ENCODE assay signal across 12 cellular contexts in the genomic region with DNA sequence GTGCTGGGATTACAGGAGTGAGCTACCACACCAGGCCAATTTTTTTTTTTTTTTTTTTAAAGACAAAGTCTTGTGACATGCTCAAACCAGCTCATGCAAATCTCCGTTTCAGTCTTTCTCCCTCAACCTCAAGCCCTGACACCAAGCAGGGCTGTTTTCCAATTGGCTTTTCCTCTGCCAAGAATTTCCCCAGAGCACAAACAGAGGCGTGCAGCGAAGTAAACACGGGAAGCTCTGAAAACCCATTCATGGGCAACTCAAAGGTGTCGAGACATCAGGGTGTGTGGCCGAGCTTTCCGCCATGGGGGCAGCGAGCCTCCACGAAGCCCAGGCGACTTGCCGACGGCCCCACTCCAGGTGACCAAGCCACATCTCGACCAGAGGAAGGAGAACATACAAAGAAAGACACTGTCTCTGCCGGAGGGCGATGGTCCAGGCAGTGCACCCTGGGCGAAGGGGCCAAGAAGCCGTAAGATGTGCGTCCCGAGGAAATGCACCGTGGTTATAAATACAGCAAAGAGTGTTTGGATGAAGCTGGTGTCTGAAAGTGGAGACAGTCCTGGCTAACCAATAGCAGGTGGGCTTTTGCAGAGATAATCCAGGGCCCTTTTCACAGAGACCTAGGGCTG.
DNase-seq lines count a peak whose midpoint lies in the region; ATAC-seq and TF ChIP-seq lines count a peak whose summit lies in the region.
"Had no signal": no experiment of that assay in that cellular context is flagged by ENCODE, and none has a peak within 500 bp of the region (broad histone marks: within the 10 kb centered on the region; RNA-seq: fewer than 3 reads in every experiment).

No MANE protein-coding gene starts in this region.

- H3K4me3 Mint-ChIP-seq in stimulated activated naive CD8-positive, alpha-beta T cell treated with anti-CD3 and anti-CD28 coated beads, Interleukin-15, amount 100 ng/mL, for 72 hours, result no peak overlapping the region
- H3K4me3 Mint-ChIP-seq: activated naive CD4-positive, alpha-beta T cell treated with anti-CD3 and anti-CD28 coated beads, Interleukin-2, amount 50 U/mL, for 24 hours; CD14-positive monocyte had no signal

- H3K9me3 ChIP-seq in ascending aorta, result no peaks in the 10 kb centered on the region
- H3K9me3 ChIP-seq in right cardiac atrium (ENCODE audit: control insufficient read depth, low read length), result no peaks in the 10 kb centered on the region
- H3K9me3 ChIP-seq: spleen had no signal

- H3K4me1 ChIP-seq in ascending aorta, result peaks cover 0 to 14% of the 10 kb centered on the region in 2 donors
- peaks cover 7% of the 10 kb centered on the region for H3K4me1 ChIP-seq in right cardiac atrium (ENCODE audit: control insufficient read depth, insufficient read depth, low read length)

- H3K36me3 ChIP-seq in ascending aorta, result no peaks in the 10 kb centered on the region

- peaks cover 26% of the 10 kb centered on the region for H3K27me3 Mint-ChIP-seq in stimulated activated naive CD8-positive, alpha-beta T cell treated with anti-CD3 and anti-CD28 coated beads, Interleukin-15, amount 100 ng/mL, for 72 hours
- H3K27me3 Mint-ChIP-seq: activated naive CD4-positive, alpha-beta T cell treated with anti-CD3 and anti-CD28 coated beads, Interleukin-2, amount 50 U/mL, for 24 hours had no signal

- H3K27me3 ChIP-seq in ascending aorta, result no peaks in the 10 kb centered on the region
- H3K27me3 ChIP-seq in right cardiac atrium (ENCODE audit: control insufficient read depth, insufficient read depth), result no peaks in the 10 kb centered on the region
- H3K27me3 ChIP-seq: spleen had no signal

- no peak for TF ChIP-seq CTCF in ascending aorta (IDR thresholded peaks at IDR 0.05)

- peak; percentile 53 to 63 for ATAC-seq in right cardiac atrium
- no peak for ATAC-seq in stimulated activated naive CD8-positive, alpha-beta T cell treated with anti-CD3 and anti-CD28 coated beads, Interleukin-15, amount 100 ng/mL, for 72 hours

- H3K4me3 ChIP-seq in ascending aorta (peak overlapping the region; percentile 2 to 20), right cardiac atrium (ENCODE audit: low read length) (no peak overlapping the region)
- H3K4me3 ChIP-seq: spleen had no signal

- no peak overlapping the region for H3K27ac Mint-ChIP-seq in stimulated activated naive CD8-positive, alpha-beta T cell treated with anti-CD3 and anti-CD28 coated beads, Interleukin-15, amount 100 ng/mL, for 72 hours
- H3K27ac Mint-ChIP-seq: activated naive CD4-positive, alpha-beta T cell treated with anti-CD3 and anti-CD28 coated beads, Interleukin-2, amount 50 U/mL, for 24 hours had no signal

- H3K4me1 Mint-ChIP-seq in stimulated activated naive CD8-positive, alpha-beta T cell treated with anti-CD3 and anti-CD28 coated beads, Interleukin-15, amount 100 ng/mL, for 72 hours, result peaks cover 9% of the 10 kb centered on the region

- intact Hi-C loops in ascending aorta (cut with DNase I), result no loop called here
- intact Hi-C loops in right cardiac atrium (cut with DNase I), result no loop called here

- peak overlapping the region; percentile 35 to 74 for H3K27ac ChIP-seq in ascending aorta
- H3K27ac ChIP-seq in right cardiac atrium (ENCODE audit: low read length), result peak overlapping the region; percentile 32

- WGBS in right cardiac atrium, result 17% methylated on average over 20 of the region's 20 CpGs

- H3K9me3 Mint-ChIP-seq in stimulated activated naive CD8-positive, alpha-beta T cell treated with anti-CD3 and anti-CD28 coated beads, Interleukin-15, amount 100 ng/mL, for 72 hours, result no peaks in the 10 kb centered on the region
- H3K9me3 Mint-ChIP-seq: activated naive CD4-positive, alpha-beta T cell treated with anti-CD3 and anti-CD28 coated beads, Interleukin-2, amount 50 U/mL, for 24 hours had no signal

- peak in 10 of 14 donors; percentile 7 to 50 (median 25) for DNase-seq in C1 segment of cervical spinal cord (lab: John Stamatoyannopoulos, UW)
- no peak for DNase-seq in ascending aorta (ENCODE audit: low spot score in 2 of 2)
- DNase-seq in right cardiac atrium, result peak in 2 of 3 donors; percentile 22 to 66
- DNase-seq in putamen (ENCODE audit: low spot score), result peak; percentile 50
- no peak for DNase-seq in DMS 273 (lab: John Stamatoyannopoulos, UW; ENCODE audit: unreplicated experiment)
- DNase-seq in NCI-H146 (lab: John Stamatoyannopoulos, UW), result no peak
- no peak for DNase-seq in NCI-H2081 treated with DMSO at 0.1 percent for 48 hours (lab: John Stamatoyannopoulos, UW)
- DNase-seq in stimulated activated naive CD8-positive, alpha-beta T cell treated with anti-CD3 and anti-CD28 coated beads, Interleukin-15, amount 100 ng/mL, for 72 hours, result no peak
- DNase-seq: spleen, trophoblast cell had no signal

Comparison
In these comparisons a context has a peak if more than half of its experiments do, and no peak if none do; other contexts are left out.
1. DNase-seq: peak in C1 segment of cervical spinal cord (10 of 14), right cardiac atrium (2 of 3) and putamen (single experiment); none in ascending aorta (0 of 2), DMS 273 (single experiment), NCI-H146 (single experiment), NCI-H2081 treated with DMSO at 0.1 percent for 48 hours (single experiment) and stimulated activated naive CD8-positive, alpha-beta T cell treated with anti-CD3 and anti-CD28 coated beads, Interleukin-15, amount 100 ng/mL, for 72 hours (0 of 2).